ENCODE assay signal across 9 cellular contexts in genomic region chr20:310645-311044, GRCh38. TPM values are rescaled to one million over a fixed set of nuclear protein-coding genes. Genes with fewer than 3 reads are reported as not detected.
DNase-seq lines count a peak whose midpoint lies in the region; ATAC-seq, FAIRE-seq and TF ChIP-seq lines count a peak whose summit lies in the region.
"Had no signal": no experiment of that assay in that cellular context is flagged by ENCODE, and none has a peak within 500 bp of the region (broad histone marks: within the 10 kb centered on the region; RNA-seq: fewer than 3 reads in every experiment).

No MANE protein-coding gene starts in this region.

- peak overlapping the region; percentile 60 for H3K4me3 Mint-ChIP-seq in central memory CD8-positive, alpha-beta T cell
- H3K4me3 Mint-ChIP-seq in naive thymus-derived CD8-positive, alpha-beta T cell, result peak overlapping the region; percentile 81 to 93 (median 87)

- no peaks in the 10 kb centered on the region for H3K9me3 ChIP-seq in left ventricle myocardium inferior (replicated peaks)
- no peaks in the 10 kb centered on the region for H3K9me3 ChIP-seq in upper lobe of left lung

- no peak for FAIRE-seq in GM12892 (lab: Jason Lieb, UNC)
- FAIRE-seq: bronchial epithelial cell had no signal

- TF ChIP-seq POLR2A in upper lobe of left lung (IDR thresholded peaks at IDR 0.05) (no peak), GM12892 (IDR thresholded peaks at IDR 0.05; ENCODE audit: low read depth, low read length) (no peak)

- POLR2A ChIA-PET in naive thymus-derived CD8-positive, alpha-beta T cell (lab: Charles Lee), result interaction anchor here (0.7 to 3.6 kb wide), 5 partner anchors 10 to 84 kb away, joined by 3 to 20 read pairs (median 3); partner anchors contain the start of genes SOX12 and ZCCHC3

- no peaks in the 10 kb centered on the region for H3K27me3 ChIP-seq in left ventricle myocardium inferior (ENCODE audit: low read depth)
- no peaks in the 10 kb centered on the region for H3K27me3 ChIP-seq in upper lobe of left lung

- H3K27ac Mint-ChIP-seq in central memory CD8-positive, alpha-beta T cell (ENCODE audit: low read depth), result no peak overlapping the region
- H3K27ac Mint-ChIP-seq in naive thymus-derived CD8-positive, alpha-beta T cell, result peak overlapping the region in 5 of 10 donors; percentile 23 to 92 (median 83)

- H3K4me1 Mint-ChIP-seq in central memory CD8-positive, alpha-beta T cell, result peaks cover 6% of the 10 kb centered on the region
- peaks cover 11 to 19% (median 17%) of the 10 kb centered on the region in 4 donors for H3K4me1 Mint-ChIP-seq in naive thymus-derived CD8-positive, alpha-beta T cell

- peak overlapping the region; percentile 84 for H3K27ac ChIP-seq in left ventricle myocardium inferior (replicated peaks)
- H3K27ac ChIP-seq in upper lobe of left lung, result peak overlapping the region; percentile 65 to 88 (median 85)

- no peaks in the 10 kb centered on the region for H3K9me3 Mint-ChIP-seq in central memory CD8-positive, alpha-beta T cell
- H3K9me3 Mint-ChIP-seq in naive thymus-derived CD8-positive, alpha-beta T cell, result no peaks in the 10 kb centered on the region

- TF ChIP-seq CTCF in left ventricle myocardium inferior (IDR thresholded peaks at IDR 0.05; ENCODE audit: borderline replicate concordance), result no peak
- TF ChIP-seq CTCF in upper lobe of left lung (IDR thresholded peaks at IDR 0.05), result no peak

- 7 to 9% methylated on average over 7 of the region's 7 CpGs for WGBS in upper lobe of left lung, 2 donors

- H3K36me3 ChIP-seq in left ventricle myocardium inferior (no peaks in the 10 kb centered on the region), upper lobe of left lung (no peaks in the 10 kb centered on the region)

- H3K4me1 ChIP-seq in left ventricle myocardium inferior (peaks cover 20% of the 10 kb centered on the region), upper lobe of left lung (peaks cover 15 to 20% (median 17%) of the 10 kb centered on the region in 4 donors)

- intact Hi-C loops in left ventricle myocardium inferior (cut with micrococcal nuclease) (no loop called here), Right ventricle myocardium superior (cut with DNase I) (no loop called here)

- no peaks in the 10 kb centered on the region for H3K27me3 Mint-ChIP-seq in central memory CD8-positive, alpha-beta T cell
- no peaks in the 10 kb centered on the region for H3K27me3 Mint-ChIP-seq in naive thymus-derived CD8-positive, alpha-beta T cell

- DNase-seq in left ventricle myocardium inferior (no peak), Right ventricle myocardium superior (no peak), upper lobe of left lung (no peak), GM12892 (ENCODE audit: insufficient read length) (no peak), NCI-H226 (no peak)
- DNase-seq in central memory CD8-positive, alpha-beta T cell (ENCODE audit: low spot score in 2 of 2), result no peak
- DNase-seq in naive thymus-derived CD8-positive, alpha-beta T cell, result no peak

- peak overlapping the region; percentile 69 for H3K4me3 ChIP-seq in left ventricle myocardium inferior
- H3K4me3 ChIP-seq in upper lobe of left lung, result peak overlapping the region in 3 of 4 donors; percentile 50 to 59 (median 57)

- no peak for TF ChIP-seq EP300 in upper lobe of left lung (IDR thresholded peaks at IDR 0.05)

- peaks cover 2% of the 10 kb centered on the region for H3K36me3 Mint-ChIP-seq in central memory CD8-positive, alpha-beta T cell (ENCODE audit: insufficient read depth)
- no peaks in the 10 kb centered on the region for H3K36me3 Mint-ChIP-seq in naive thymus-derived CD8-positive, alpha-beta T cell

- ATAC-seq in Right ventricle myocardium superior (ENCODE audit: poor library complexity), result no peak
- no peak for ATAC-seq in central memory CD8-positive, alpha-beta T cell (replicated peaks; ENCODE audit: extremely low read depth, poor library complexity, severe bottlenecking)
- ATAC-seq in naive thymus-derived CD8-positive, alpha-beta T cell, result no peak
- ATAC-seq in upper lobe of left lung (ENCODE audit: low FRiP score in 2 of 2), result no peak
- no peak for ATAC-seq in HG02973 (IDR thresholded peaks at IDR 0.05; ENCODE audit: unreplicated experiment)

RNA-seq across cellular contexts. Expression of gene ZCCHC3, which starts 13.3 kb away (rescaled TPM):
- total RNA-seq in left ventricle myocardium inferior, result 11.8 TPM
- total RNA-seq in Right ventricle myocardium superior, result 11.8 TPM
- 10 to 100 TPM; 29.6 to 29.7 TPM for total RNA-seq in naive thymus-derived CD8-positive, alpha-beta T cell
- 10 to 100 TPM in 1 of 3 donors, 1 to 10 TPM in 2; 6.9 to 13.9 (median 7.5) TPM for polyA plus RNA-seq in naive thymus-derived CD8-positive, alpha-beta T cell
- total RNA-seq in upper lobe of left lung, result 10 to 100 TPM; 14.2 to 18.5 (median 17.3) TPM
- 14.4 TPM for polyA plus RNA-seq in GM12892 (2012; ENCODE audit: missing spikeins)

RNA-seq across cellular contexts. Expression of gene SOX12, which starts 14.7 kb away (rescaled TPM):
- 12.3 TPM for total RNA-seq in left ventricle myocardium inferior
- total RNA-seq in Right ventricle myocardium superior, result 16.2 TPM
- total RNA-seq in naive thymus-derived CD8-positive, alpha-beta T cell, result 10 to 100 TPM; 19.8 to 21.7 TPM
- polyA plus RNA-seq in naive thymus-derived CD8-positive, alpha-beta T cell, result 1 to 10 TPM; 1.3 to 2.1 (median 2.0) TPM
- 10 to 100 TPM in 2 of 6 donors, 1 to 10 TPM in 4; 3.8 to 13.5 (median 7.6) TPM for total RNA-seq in upper lobe of left lung
- polyA plus RNA-seq in GM12892 (2012; ENCODE audit: missing spikeins), result 2.1 TPM

RNA-seq across cellular contexts. Expression of gene C20orf96, which starts 20.1 kb away (rescaled TPM):
- 6.6 TPM for total RNA-seq in left ventricle myocardium inferior
- 4.6 TPM for total RNA-seq in Right ventricle myocardium superior
- 1 to 10 TPM; 4.7 to 5.7 TPM for total RNA-seq in naive thymus-derived CD8-positive, alpha-beta T cell
- under 1 TPM; 0.46 to 0.80 (median 0.67) TPM for polyA plus RNA-seq in naive thymus-derived CD8-positive, alpha-beta T cell
- 10 to 100 TPM in 3 of 6 donors, 1 to 10 TPM in 3; 3.0 to 31.4 (median 10.3) TPM for total RNA-seq in upper lobe of left lung
- 8.5 TPM for polyA plus RNA-seq in GM12892 (2012; ENCODE audit: missing spikeins)

RNA-seq across cellular contexts. Expression of gene NRSN2, which starts 36.3 kb away (rescaled TPM):
- 17.5 TPM for total RNA-seq in left ventricle myocardium inferior
- 14.5 TPM for total RNA-seq in Right ventricle myocardium superior
- total RNA-seq in naive thymus-derived CD8-positive, alpha-beta T cell, result 1 to 10 TPM; 1.2 to 1.6 TPM
- polyA plus RNA-seq in naive thymus-derived CD8-positive, alpha-beta T cell, result 1 to 10 TPM; 1.7 to 3.6 (median 2.6) TPM
- 10 to 100 TPM; 13.6 to 30.8 (median 25.6) TPM for total RNA-seq in upper lobe of left lung
- 7.4 TPM for polyA plus RNA-seq in GM12892 (2012; ENCODE audit: missing spikeins)

RNA-seq across cellular contexts. Expression of gene DEFB132, which starts 53.1 kb away (rescaled TPM):
- total RNA-seq in left ventricle myocardium inferior (not detected), Right ventricle myocardium superior (not detected), upper lobe of left lung (not detected)
- total RNA-seq in naive thymus-derived CD8-positive, alpha-beta T cell, result not detected
- polyA plus RNA-seq in naive thymus-derived CD8-positive, alpha-beta T cell, result not detected
- polyA plus RNA-seq in GM12892 (2012; ENCODE audit: missing spikeins), result not detected
- total RNA-seq: bronchial epithelial cell had no signal
